In genomic region chr3:65483475-65483874, GRCh38 we compare ENCODE assay signal across 1 cellular context.
TF ChIP-seq lines count a peak whose summit lies in the region.

No MANE protein-coding gene starts in this region.

TF ChIP-seq in SK-N-SH, 30 proteins besides CTCF, POLR2A, EP300 and RAD21 (continued from another document):
- TF ChIP-seq, protein P1, sequence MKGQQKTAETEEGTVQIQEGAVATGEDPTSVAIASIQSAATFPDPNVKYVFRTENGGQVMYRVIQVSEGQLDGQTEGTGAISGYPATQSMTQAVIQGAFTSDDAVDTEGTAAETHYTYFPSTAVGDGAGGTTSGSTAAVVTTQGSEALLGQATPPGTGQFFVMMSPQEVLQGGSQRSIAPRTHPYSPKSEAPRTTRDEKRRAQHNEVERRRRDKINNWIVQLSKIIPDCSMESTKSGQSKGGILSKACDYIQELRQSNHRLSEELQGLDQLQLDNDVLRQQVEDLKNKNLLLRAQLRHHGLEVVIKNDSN (IDR thresholded peaks at IDR 0.05; ENCODE audit: borderline replicate concordance, low read depth) = no peak
- TF ChIP-seq SMC3 (IDR thresholded peaks at IDR 0.05; ENCODE audit: low read depth, low read length) (no peak), JUND (IDR thresholded peaks at IDR 0.05) (no peak), EZH2phosphoT487 (IDR thresholded peaks at IDR 0.05; ENCODE audit: borderline replicate concordance, low read depth) (no peak), SIN3A (IDR thresholded peaks at IDR 0.05; ENCODE audit: borderline replicate concordance, low read depth, low read length) (no peak), FOXJ3 (CRISPR knock-in tag; IDR thresholded peaks at IDR 0.05) (no peak)
